9 cellular contexts compared by ENCODE assay signal in genomic region chr6:142378138-142378875, GRCh38.
DNase-seq lines count a peak whose midpoint lies in the region; ATAC-seq and TF ChIP-seq lines count a peak whose summit lies in the region.
"Had no signal": no experiment of that assay in that cellular context is flagged by ENCODE, and none has a peak within 500 bp of the region (broad histone marks: within the 10 kb centered on the region; RNA-seq: fewer than 3 reads in every experiment).

No MANE protein-coding gene starts in this region.

- H3K27me3 ChIP-seq in Panc1 (ENCODE audit: control insufficient read depth, insufficient read depth, low read length) = no peaks in the 10 kb centered on the region

- in situ Hi-C loops in Panc1 (cut with HindIII; ENCODE audit: low pct_unique_long_range_greater_than_20kb, low sequenced_read_pairs) = no loop called here

- H3K27me3 Mint-ChIP-seq in HFFc6 (ENCODE audit: insufficient read depth) (no peaks in the 10 kb centered on the region), glutamatergic neuron (ENCODE audit: unreplicated experiment) (no peaks in the 10 kb centered on the region)

- intact Hi-C loops in Panc1 (cut with micrococcal nuclease; ENCODE audit: unreplicated experiment) = loop anchor here (5.0 kb wide), 1 partner anchor 56 kb away; no protein-coding TSS in a partner anchor

- H3K27ac Mint-ChIP-seq in HFFc6 (peak overlapping the region; percentile 63), glutamatergic neuron (ENCODE audit: unreplicated experiment) (peak overlapping the region; percentile 14)
- H3K27ac Mint-ChIP-seq: IgD-negative memory B cell had no signal

- no TSS peak for BruUV-seq in Panc1 (replicated peaks; lab: Mats Ljungman, UMichigan)

- no peak for TF ChIP-seq CTCF in HFFc6 (IDR thresholded peaks at IDR 0.05)
- no peak for TF ChIP-seq CTCF in Panc1 (IDR thresholded peaks at IDR 0.05)
- no peak for TF ChIP-seq CTCF in glutamatergic neuron (IDR thresholded peaks at IDR 0.05; ENCODE audit: partially characterized antibody, unreplicated experiment)

- no peaks in the 10 kb centered on the region for H3K9me3 ChIP-seq in Panc1 (ENCODE audit: control insufficient read depth, insufficient read depth, low read depth, low read length)

- peak overlapping the region; percentile 100 for H3K27ac ChIP-seq in Panc1 (ENCODE audit: low read length)

- H3K4me3 ChIP-seq in Panc1 (ENCODE audit: low read depth in 2 of 2, low read length in 2 of 2) = no peak overlapping the region

- H3K36me3 Mint-ChIP-seq in HFFc6 (ENCODE audit: low read depth) = peaks cover 27% of the 10 kb centered on the region
- H3K36me3 Mint-ChIP-seq in glutamatergic neuron (ENCODE audit: unreplicated experiment) = no peaks in the 10 kb centered on the region
- H3K36me3 Mint-ChIP-seq: IgD-negative memory B cell had no signal

- ATAC-seq in Panc1 (no peak), HG03196 (IDR thresholded peaks at IDR 0.05; ENCODE audit: unreplicated experiment) (no peak), HG02938 (IDR thresholded peaks at IDR 0.05; ENCODE audit: unreplicated experiment) (no peak), GM19023 (IDR thresholded peaks at IDR 0.05; ENCODE audit: unreplicated experiment) (no peak)

- POLR2A ChIA-PET in Panc1 (lab: Charles Lee) = interaction anchor here (1.2 kb wide), 1 partner anchor 231 kb away, joined by 3 read pairs; the partner anchor contains the start of gene VTA1

- H3K9me3 Mint-ChIP-seq in HFFc6 (no peaks in the 10 kb centered on the region), glutamatergic neuron (ENCODE audit: unreplicated experiment) (no peaks in the 10 kb centered on the region)
- H3K9me3 Mint-ChIP-seq: IgD-negative memory B cell had no signal

- DNase-seq in A172 (ENCODE audit: low spot score) (peak; percentile 87), HFFc6 (peak; percentile 33), Panc1 (ENCODE audit: low read depth, low spot score) (no peak), glutamatergic neuron (no peak), erythroblast (lab: John Stamatoyannopoulos, UW) (no peak)

- CTCF ChIA-PET in Panc1 (lab: Charles Lee) = no interaction called here

- H3K36me3 ChIP-seq in Panc1 (ENCODE audit: control insufficient read depth, insufficient read depth, low read length) = peaks cover 3% of the 10 kb centered on the region; the same call in 1 of the 2 replicates

- H3K4me1 ChIP-seq in Panc1 (ENCODE audit: control insufficient read depth, insufficient read depth, low read length) = peaks cover 94% of the 10 kb centered on the region

- H3K4me3 Mint-ChIP-seq in HFFc6 (peak overlapping the region; percentile 43; the same call in 1 of the 2 replicates), glutamatergic neuron (ENCODE audit: unreplicated experiment) (no peak overlapping the region)
- H3K4me3 Mint-ChIP-seq: IgD-negative memory B cell had no signal

- no peak for TF ChIP-seq POLR2A in erythroblast (IDR thresholded peaks at IDR 0.05; ENCODE audit: low read length)

- peaks cover 95% of the 10 kb centered on the region for H3K4me1 Mint-ChIP-seq in HFFc6 (ENCODE audit: low read depth)
- peaks cover 14% of the 10 kb centered on the region for H3K4me1 Mint-ChIP-seq in glutamatergic neuron (ENCODE audit: low read depth, unreplicated experiment)
- H3K4me1 Mint-ChIP-seq: IgD-negative memory B cell had no signal

Comparison
In these comparisons a context has a peak if more than half of its experiments do, and no peak if none do; other contexts are left out.
1. DNase-seq: peak in A172 (single experiment) and HFFc6 (single experiment); none in Panc1 (single experiment), glutamatergic neuron (single experiment) and erythroblast (0 of 2).